Comparison of ENCODE assay signal across 8 cellular contexts in the genomic region with DNA sequence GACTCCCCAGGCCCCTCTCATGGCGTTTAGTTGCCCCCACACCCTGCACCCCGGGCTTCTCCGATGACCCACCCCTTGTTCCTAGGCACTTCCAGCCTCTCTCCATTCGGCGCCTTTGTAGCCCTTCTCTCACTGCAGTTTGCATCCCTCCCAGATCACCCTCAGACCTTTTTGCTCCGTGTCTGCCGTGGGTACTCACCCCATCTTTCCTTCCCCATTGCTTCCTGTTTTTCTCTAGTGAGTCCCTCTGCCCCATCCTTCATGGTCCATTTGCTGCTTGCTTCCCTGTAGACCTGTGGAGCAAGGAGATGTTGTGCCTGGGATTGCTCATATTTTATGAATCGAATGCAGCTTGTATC. TPM values are rescaled to one million over a fixed set of nuclear protein-coding genes. Genes with fewer than 3 reads are reported as not detected.
DNase-seq lines count a peak whose midpoint lies in the region; ATAC-seq and TF ChIP-seq lines count a peak whose summit lies in the region.

No MANE protein-coding gene starts in this region.

- CTCF ChIA-PET in CD4-positive, alpha-beta T cell (lab: Charles Lee): interaction anchor here (1.4 to 2.1 kb wide), 5 partner anchors 8 to 255 kb away, joined by 4 to 7 read pairs (median 6); partner anchors contain the start of genes KNTC1, RSRC2 and ZCCHC8
- CTCF ChIA-PET in IMR-90 (lab: Yijun Ruan, JAX): interaction anchor here (0.5 to 1.5 kb wide), 5 partner anchors 15 to 115 kb away, joined by 3 to 12 read pairs (median 3); no protein-coding TSS in a partner anchor

- H2BK120ac ChIP-seq in IMR-90 (ENCODE audit: low read depth, low read length): peak overlapping the region; percentile 25; the same call in 1 of the 2 replicates

- TF ChIP-seq CTCF in CD4-positive, alpha-beta T cell (IDR thresholded peaks at IDR 0.05): no peak
- TF ChIP-seq CTCF in IMR-90 (conservative IDR thresholded peaks at IDR 0.05; ENCODE audit: low read depth, low read length): no peak
- no peak for TF ChIP-seq CTCF in body of pancreas (IDR thresholded peaks at IDR 0.05)
- TF ChIP-seq CTCF in lung (IDR thresholded peaks at IDR 0.05; ENCODE audit: control extremely low read depth, extremely low read depth): no peak
- no peak for TF ChIP-seq CTCF in vagina (IDR thresholded peaks at IDR 0.05)

- peaks cover 59% of the 10 kb centered on the region for H3K4me1 Mint-ChIP-seq in CD4-positive, alpha-beta T cell (ENCODE audit: low read depth)

- H4K91ac ChIP-seq in IMR-90 (ENCODE audit: insufficient read depth, low read depth, low read length): peak overlapping the region; percentile 64

- H3K4me3 ChIP-seq in IMR-90 (ENCODE audit: insufficient read depth, low read depth, low read length): peak overlapping the region; percentile 62
- H3K4me3 ChIP-seq in body of pancreas: peak overlapping the region; percentile 92 to 96
- peak overlapping the region; percentile 87 for H3K4me3 ChIP-seq in lung
- H3K4me3 ChIP-seq in vagina: peak overlapping the region; percentile 75 to 87

- H3K56ac ChIP-seq in IMR-90 (ENCODE audit: extremely low read depth, insufficient read depth, low read length): peak overlapping the region; percentile 79

- H3K9me3 ChIP-seq in CD4-positive, alpha-beta T cell (ENCODE audit: control insufficient read depth, low read length): no peaks in the 10 kb centered on the region
- no peaks in the 10 kb centered on the region for H3K9me3 ChIP-seq in IMR-90 (ENCODE audit: control insufficient read depth, insufficient read depth, low read length)
- no peaks in the 10 kb centered on the region for H3K9me3 ChIP-seq in body of pancreas
- H3K9me3 ChIP-seq in lung (ENCODE audit: control insufficient read depth in 2 of 2, insufficient read depth in 1 of 2, low read length in 1 of 2): no peaks in the 10 kb centered on the region
- no peaks in the 10 kb centered on the region for H3K9me3 ChIP-seq in vagina

- peak overlapping the region; percentile 75 for H2BK5ac ChIP-seq in IMR-90 (ENCODE audit: low read depth, low read length, poor library complexity, severe bottlenecking)

- H3K4ac ChIP-seq in IMR-90 (ENCODE audit: low read depth, low read length): peak overlapping the region; percentile 91

- peak overlapping the region; percentile 95 for H3K4me2 ChIP-seq in IMR-90 (ENCODE audit: low read depth, low read length)

- H4K5ac ChIP-seq in IMR-90 (ENCODE audit: low read depth, low read length): peak overlapping the region; percentile 26

- peak overlapping the region; percentile 96 for H2AK9ac ChIP-seq in IMR-90 (replicated peaks; ENCODE audit: low read depth, low read length, poor library complexity)

- peaks cover 4% of the 10 kb centered on the region for H4K20me1 ChIP-seq in IMR-90 (ENCODE audit: insufficient read depth, low read length)

- H2BK20ac ChIP-seq in IMR-90 (ENCODE audit: low read depth, low read length): no peak overlapping the region

- H3K18ac ChIP-seq in IMR-90 (ENCODE audit: low read depth, low read length): 0 out of 2 replicates have a peak overlapping the region, but pooled peaks have one; percentile 9

- H3K9ac ChIP-seq in IMR-90 (ENCODE audit: low read depth, low read length): peak overlapping the region; percentile 99

- H3K27me3 Mint-ChIP-seq in CD4-positive, alpha-beta T cell: no peaks in the 10 kb centered on the region

- no peaks in the 10 kb centered on the region for H3K27me3 ChIP-seq in CD4-positive, alpha-beta T cell (ENCODE audit: control insufficient read depth, insufficient read depth, low read length)
- H3K27me3 ChIP-seq in IMR-90 (ENCODE audit: control insufficient read depth, insufficient read depth, low read length) (no peaks in the 10 kb centered on the region), body of pancreas (no peaks in the 10 kb centered on the region), lung (ENCODE audit: control insufficient read depth, insufficient read depth) (no peaks in the 10 kb centered on the region), vagina (no peaks in the 10 kb centered on the region)

- dilution Hi-C loops in IMR-90 (cut with HindIII; ENCODE audit: low sequenced_read_pairs, unreplicated experiment): no loop called here

- no peak for ATAC-seq in CD4-positive, alpha-beta T cell (ENCODE audit: poor library complexity)
- ATAC-seq in IMR-90 (ENCODE audit: low read depth) (no peak), body of pancreas (no peak), lung (ENCODE audit: insufficient read depth, low FRiP score) (no peak), GM21529 (IDR thresholded peaks at IDR 0.05; ENCODE audit: unreplicated experiment) (no peak)

- TF ChIP-seq RAD21 in IMR-90 (IDR thresholded peaks at IDR 0.05; ENCODE audit: low read length): no peak

- peak overlapping the region; percentile 97 for H2AK5ac ChIP-seq in IMR-90 (ENCODE audit: low read depth, low read length)

- no peaks in the 10 kb centered on the region for H3K9me3 Mint-ChIP-seq in CD4-positive, alpha-beta T cell

- peak overlapping the region; percentile 95 for H3K23ac ChIP-seq in IMR-90 (ENCODE audit: low read depth, low read length)

- no TSS peak for BruUV-seq in IMR-90 (replicated peaks; lab: Mats Ljungman, UMichigan)

- TF ChIP-seq POLR2A in IMR-90 (IDR thresholded peaks at IDR 0.05; ENCODE audit: low read depth, low read length) (no peak), body of pancreas (IDR thresholded peaks at IDR 0.05) (no peak), vagina (IDR thresholded peaks at IDR 0.05) (no peak)

- H3K4me3 Mint-ChIP-seq in CD4-positive, alpha-beta T cell: peak overlapping the region; percentile 96

- 0% methylated on average over 5 of the region's 8 CpGs; no CpG with 5 or more reads in 1 of the 2 experiments for WGBS in IMR-90 (ENCODE audit: extremely low coverage in 2 of 2, insufficient read length in 1 of 2), 2 experiments
- 3 to 4% methylated on average over 8 of the region's 8 CpGs for WGBS in body of pancreas, 2 donors
- WGBS in lung, 2 donors: 5 to 8% methylated on average over 8 of the region's 8 CpGs

- peak overlapping the region; percentile 95 for H2AFZ ChIP-seq in IMR-90 (replicated peaks; ENCODE audit: low read length, poor library complexity)

- DNase-seq in CD4-positive, alpha-beta T cell: no peak
- no peak for DNase-seq in IMR-90
- DNase-seq in body of pancreas: no peak
- no peak for DNase-seq in lung (ENCODE audit: low spot score)
- DNase-seq in vagina (ENCODE audit: extremely low spot score in 2 of 2): no peak
- DNase-seq in activated effector memory CD4-positive, alpha-beta T cell treated with Interleukin-2 at 50 U/mL for 16 hours: no peak
- no peak for DNase-seq in DMS 273 treated with DMSO at 0.1 percent for 48 hours (lab: John Stamatoyannopoulos, UW)

- peaks cover 6% of the 10 kb centered on the region; the same call in 1 of the 2 replicates for H3K9me1 ChIP-seq in IMR-90 (ENCODE audit: insufficient read depth, low read length)

- peak overlapping the region; percentile 89 for H3K27ac ChIP-seq in CD4-positive, alpha-beta T cell (ENCODE audit: low read depth, low read length)
- H3K27ac ChIP-seq in IMR-90 (ENCODE audit: insufficient read depth, low read length) (peak overlapping the region; percentile 83), body of pancreas (peak overlapping the region in 3 of 4 donors; percentile 77 to 84 (median 78)), lung (ENCODE audit: low read depth in 1 of 2, low read length in 1 of 2) (peak overlapping the region; percentile 63 to 83), vagina (peak overlapping the region; percentile 89)

- POLR2A ChIA-PET in CD4-positive, alpha-beta T cell (lab: Charles Lee): interaction anchor here (0.6 to 2.4 kb wide), 9 partner anchors 11 to 831 kb away, joined by 3 to 25 read pairs (median 5); partner anchors contain the start of genes KNTC1, OGFOD2, RSRC2 and TMED2
- POLR2A ChIA-PET in IMR-90 (lab: Charles Lee; ENCODE audit: unreplicated experiment): no interaction called here

- H3K79me1 ChIP-seq in IMR-90 (ENCODE audit: low read depth in 1 of 2, low read length in 2 of 2): peaks cover 22 to 35% of the 10 kb centered on the region in 2 experiments

- peak overlapping the region; percentile 97 for H3K27ac Mint-ChIP-seq in CD4-positive, alpha-beta T cell

- H3K36me3 ChIP-seq in IMR-90 (ENCODE audit: control insufficient read depth, insufficient read depth, low read length): peaks cover 12% of the 10 kb centered on the region
- H3K36me3 ChIP-seq in body of pancreas (replicated peaks in 1 of 2; ENCODE audit: insufficient read depth in 1 of 2, low read depth in 2 of 2): peaks cover 0 to 11% of the 10 kb centered on the region in 2 donors
- peaks cover 4 to 6% of the 10 kb centered on the region in 2 donors for H3K36me3 ChIP-seq in lung (ENCODE audit: control insufficient read depth in 2 of 2, insufficient read depth in 2 of 2, low read length in 2 of 2)
- H3K36me3 ChIP-seq in vagina: peaks cover 0 to 24% of the 10 kb centered on the region in 2 donors

- peak overlapping the region; percentile 88 for H3K14ac ChIP-seq in IMR-90 (replicated peaks; ENCODE audit: low read depth, low read length)

- peaks cover 6% of the 10 kb centered on the region for H3K4me1 ChIP-seq in IMR-90 (ENCODE audit: control insufficient read depth, insufficient read depth, low read length)
- H3K4me1 ChIP-seq in body of pancreas: peaks cover 11% of the 10 kb centered on the region
- H3K4me1 ChIP-seq in lung (ENCODE audit: control insufficient read depth in 2 of 2, insufficient read depth in 2 of 2, low read length in 2 of 2): no peaks in the 10 kb centered on the region
- peaks cover 21% of the 10 kb centered on the region for H3K4me1 ChIP-seq in vagina

- H4K8ac ChIP-seq in IMR-90 (ENCODE audit: low read depth in 2 of 2, low read length in 2 of 2): peak overlapping the region; percentile 57 to 93

- H2BK15ac ChIP-seq in IMR-90 (ENCODE audit: low read depth, low read length): no peak overlapping the region

- in situ Hi-C loops in IMR-90 (cut with MboI; ENCODE audit: low sequenced_read_pairs): loop anchor here (5.0 kb wide), 1 partner anchor 116 kb away; no protein-coding TSS in a partner anchor

- intact Hi-C loops in CD4-positive, alpha-beta T cell (cut with DNase I, micrococcal nuclease): loop anchor here (2.0 to 10.0 kb wide), 6 partner anchors 114 to 632 kb away; partner anchors contain the start of genes DIABLO (in 1 of the 2), KMT5A (in 1 of the 2), KNTC1 (in 1 of the 2) and RSRC2 (in 1 of the 2)
- intact Hi-C loops in IMR-90 (cut with micrococcal nuclease): loop anchor here (2.0 to 10.0 kb wide), 2 partner anchors 226 to 358 kb away; partner anchors contain the start of genes KNTC1 and RSRC2
- intact Hi-C loops in body of pancreas (cut with DNase I): no loop called here
- intact Hi-C loops in vagina (cut with DNase I): loop anchor here (2.0 kb wide), 1 partner anchor 114 kb away; no protein-coding TSS in a partner anchor

- peaks cover 59% of the 10 kb centered on the region for H3K36me3 Mint-ChIP-seq in CD4-positive, alpha-beta T cell (ENCODE audit: low read depth)

RNA-seq across cellular contexts. Expression of gene DENR, which starts 0.6 kb away (rescaled TPM):
- 10 to 100 TPM; 29.9 to 31.1 TPM for total RNA-seq in CD4-positive, alpha-beta T cell
- total RNA-seq in IMR-90 (2012; rRNA removed): 8.2 and 32.2 TPM in 2 replicates
- 18.4 and 24.5 TPM in 2 replicates for polyA plus RNA-seq in IMR-90 (2012; rRNA removed)
- polyA plus RNA-seq in IMR-90 (2012; cell fraction: cytosol; rRNA removed): 6.0 and 8.7 TPM in 2 replicates
- 3.4 and 14.4 TPM in 2 replicates for polyA plus RNA-seq in IMR-90 (2012; cell fraction: nucleus; rRNA removed; ENCODE audit: low replicate concordance)
- 10 to 100 TPM; 25.4 to 26.4 TPM for total RNA-seq in body of pancreas
- total RNA-seq in lung: 10 to 100 TPM; 31.3 to 40.2 TPM
- 10 to 100 TPM; 19.5 to 19.9 TPM for polyA plus RNA-seq in lung
- total RNA-seq in vagina: 18.2 TPM

RNA-seq across cellular contexts. Expression of gene CCDC62, which starts 21.2 kb away (rescaled TPM):
- 1 to 10 TPM; 1.0 to 1.4 TPM for total RNA-seq in CD4-positive, alpha-beta T cell
- total RNA-seq in IMR-90 (2012; rRNA removed) (0.18 and 0.28 TPM in 2 replicates), body of pancreas (not detected), lung (under 1 TPM; 0.37 to 0.97 TPM), vagina (0.98 TPM)
- polyA plus RNA-seq in IMR-90 (2012; rRNA removed) (0.09 and 0.10 TPM in 2 replicates), lung (under 1 TPM; 0.08 to 0.14 TPM)
- 0.01 and 0.06 TPM in 2 replicates for polyA plus RNA-seq in IMR-90 (2012; cell fraction: cytosol; rRNA removed)
- 0.05 and 0.41 TPM in 2 replicates for polyA plus RNA-seq in IMR-90 (2012; cell fraction: nucleus; rRNA removed; ENCODE audit: low replicate concordance)

RNA-seq across cellular contexts. Expression of gene HCAR1, which starts 22.5 kb away (rescaled TPM):
- total RNA-seq in CD4-positive, alpha-beta T cell: under 1 TPM in 1 of 2 experiments, not detected in 1; 0.05 TPM
- total RNA-seq in IMR-90 (2012; rRNA removed) (under 0.01 TPM in 1 of 2 replicates, not detected in the other), body of pancreas (under 1 TPM in 1 of 2 donors, not detected in 1; 0.26 TPM), lung (1 to 10 TPM in 1 of 2 donors, under 1 TPM in 1; 0.31 to 2.2 TPM), vagina (0.25 TPM)
- polyA plus RNA-seq in IMR-90 (2012; rRNA removed) (0.03 TPM in 2 replicates), lung (under 1 TPM; 0.29 to 0.37 TPM)
- 0.01 and 0.02 TPM in 2 replicates for polyA plus RNA-seq in IMR-90 (2012; cell fraction: cytosol; rRNA removed)
- 0.01 TPM in 1 of 2 replicates, not detected in the other for polyA plus RNA-seq in IMR-90 (2012; cell fraction: nucleus; rRNA removed; ENCODE audit: low replicate concordance)

RNA-seq across cellular contexts. Expression of gene HCAR3, which starts 36.6 kb away (rescaled TPM):
- under 1 TPM; 0.33 to 0.39 TPM for total RNA-seq in CD4-positive, alpha-beta T cell
- not detected in 2 replicates for total RNA-seq in IMR-90 (2012; rRNA removed)
- not detected in 2 replicates for polyA plus RNA-seq in IMR-90 (2012; rRNA removed)
- not detected in 2 replicates for polyA plus RNA-seq in IMR-90 (2012; cell fraction: cytosol; rRNA removed)
- polyA plus RNA-seq in IMR-90 (2012; cell fraction: nucleus; rRNA removed; ENCODE audit: low replicate concordance): not detected in 2 replicates
- under 1 TPM in 1 of 2 donors, not detected in 1; 0.33 TPM for total RNA-seq in body of pancreas
- total RNA-seq in lung: 10 to 100 TPM in 1 of 2 donors, 1 to 10 TPM in 1; 2.5 to 10.4 TPM
- polyA plus RNA-seq in lung: 10 to 100 TPM in 1 of 2 donors, under 1 TPM in 1; 0.47 to 52.6 TPM
- total RNA-seq in vagina: 0.74 TPM

RNA-seq across cellular contexts. Expression of gene HCAR2, which starts 50.0 kb away (rescaled TPM):
- total RNA-seq in CD4-positive, alpha-beta T cell: under 1 TPM; 0.19 to 0.39 TPM
- not detected in 2 replicates for total RNA-seq in IMR-90 (2012; rRNA removed)
- polyA plus RNA-seq in IMR-90 (2012; rRNA removed): not detected in 2 replicates
- not detected in 2 replicates for polyA plus RNA-seq in IMR-90 (2012; cell fraction: cytosol; rRNA removed)
- not detected in 2 replicates for polyA plus RNA-seq in IMR-90 (2012; cell fraction: nucleus; rRNA removed; ENCODE audit: low replicate concordance)
- total RNA-seq in body of pancreas: not detected
- 1 to 10 TPM; 5.9 to 7.1 TPM for total RNA-seq in lung
- 10 to 100 TPM in 1 of 2 donors, 1 to 10 TPM in 1; 1.4 to 31.4 TPM for polyA plus RNA-seq in lung
- total RNA-seq in vagina: 7.9 TPM
